Comparison of ENCODE assay signal across 28 cellular contexts in genomic region chr6:7851780-7852179, GRCh38.
"Had no signal": no experiment of that assay in that cellular context is flagged by ENCODE, and none has a peak within 500 bp of the region (broad histone marks: within the 10 kb centered on the region; RNA-seq: fewer than 3 reads in every experiment).

No MANE protein-coding gene starts in this region.

- H3K4me1 Mint-ChIP-seq: endodermal cell had no signal

- H3K27ac ChIP-seq: colonic mucosa, coronary artery, dorsolateral prefrontal cortex, epithelial cell of prostate, esophagus muscularis mucosa, esophagus squamous epithelium, foreskin keratinocyte, gastrocnemius medialis, gastroesophageal sphincter, heart left ventricle, heart right ventricle had no signal

- FAIRE-seq: endometrium, endothelial cell of umbilical vein, frontal cortex had no signal

- H3K4me3 ChIP-seq: colonic mucosa, coronary artery, dorsolateral prefrontal cortex, esophagus muscularis mucosa, esophagus squamous epithelium, gastrocnemius medialis, gastroesophageal sphincter, heart left ventricle, heart right ventricle had no signal

- ATAC-seq: effector memory CD8-positive, alpha-beta T cell; esophagus mucosa; foreskin keratinocyte; gastrocnemius medialis; gastroesophageal sphincter; heart left ventricle; heart right ventricle had no signal

- DNase-seq: colonic mucosa; cortex of kidney; dermis blood vessel endothelial cell; dorsolateral prefrontal cortex; effector CD4-positive, alpha-beta T cell; effector CD8-positive, alpha-beta T cell; effector memory CD4-positive, alpha-beta T cell; effector memory CD8-positive, alpha-beta T cell; endodermal cell; erythroblast; esophagus squamous epithelium; foreskin fibroblast; foreskin keratinocyte; foreskin melanocyte; gastrocnemius medialis; glutamatergic neuron; head of caudate nucleus; heart left ventricle; heart right ventricle had no signal

- H3K9me3 ChIP-seq: colonic mucosa, gastrocnemius medialis had no signal

- H3K27ac Mint-ChIP-seq: dendritic cell treated with granulocyte-macrophage colony-stimulating factor and Interleukin-4, amounts not matched to agents 40 ng/mL and 50 ng/mL, for 4 days; effector memory CD8-positive, alpha-beta T cell; endodermal cell had no signal

- H3K27me3 ChIP-seq: colonic mucosa, dorsolateral prefrontal cortex, esophagus muscularis mucosa, esophagus squamous epithelium, foreskin keratinocyte, gastrocnemius medialis, gastroesophageal sphincter, heart left ventricle, heart right ventricle had no signal

- H3K4me3 Mint-ChIP-seq: dendritic cell treated with granulocyte-macrophage colony-stimulating factor and Interleukin-4, amounts not matched to agents 40 ng/mL and 50 ng/mL, for 4 days; effector memory CD8-positive, alpha-beta T cell; endodermal cell had no signal

- H3K4me1 ChIP-seq: colonic mucosa, esophagus squamous epithelium, foreskin keratinocyte, gastrocnemius medialis, gastroesophageal sphincter had no signal

- H3K36me3 ChIP-seq: colonic mucosa, esophagus muscularis mucosa, esophagus squamous epithelium, gastrocnemius medialis, gastroesophageal sphincter, heart left ventricle, heart right ventricle had no signal
